1 cellular context compared by ENCODE assay signal in the genomic region with DNA sequence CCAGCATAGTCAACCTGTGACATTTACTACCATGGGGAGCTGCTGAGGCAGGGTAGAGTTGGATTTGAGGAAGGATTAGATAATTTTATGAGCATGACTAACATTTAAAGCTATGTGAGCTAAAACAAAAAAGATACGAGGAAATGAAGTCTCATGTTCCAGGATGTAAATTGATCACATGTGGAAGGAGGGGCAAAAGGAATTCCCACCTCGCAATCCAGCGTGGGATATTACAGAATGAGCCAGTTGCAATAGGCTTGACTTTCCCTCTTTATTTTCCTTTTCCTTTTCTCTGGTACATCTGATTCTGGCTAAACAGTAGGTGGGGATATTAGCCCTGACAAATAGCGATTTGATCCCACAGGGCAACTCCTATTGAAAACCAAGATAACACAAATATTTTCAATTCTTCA.
A peak's percentile ranks its signal among the peaks of the same experiment; 100 is the strongest.
TF ChIP-seq lines count a peak whose summit lies in the region.

No MANE protein-coding gene starts in this region.

TF ChIP-seq in IMR-90, 13 proteins besides CTCF, POLR2A, EP300 and RAD21 (continued from another document):
- TF ChIP-seq MAFK (IDR thresholded peaks at IDR 0.05; ENCODE audit: low read depth, low read length): no peak
- TF ChIP-seq MAZ (IDR thresholded peaks at IDR 0.05; ENCODE audit: borderline replicate concordance, low read depth, low read length): no peak
- no peak for TF ChIP-seq FOS (IDR thresholded peaks at IDR 0.05; ENCODE audit: low read depth, low read length)
- TF ChIP-seq BHLHE40 (IDR thresholded peaks at IDR 0.05; ENCODE audit: low read depth, low read length): no peak; the same call in 1 of the 2 replicates
- TF ChIP-seq SMC3 (IDR thresholded peaks at IDR 0.05; ENCODE audit: low read depth, low read length): peak; percentile 30
- TF ChIP-seq RCOR1 (IDR thresholded peaks at IDR 0.05; ENCODE audit: insufficient replicate concordance, low read length): no peak
- no peak for TF ChIP-seq MXI1 (IDR thresholded peaks at IDR 0.05; ENCODE audit: borderline replicate concordance, low read depth, low read length)
- TF ChIP-seq NFE2L2 (IDR thresholded peaks at IDR 0.05; ENCODE audit: low read depth, low read length): no peak
- TF ChIP-seq, protein P1, sequence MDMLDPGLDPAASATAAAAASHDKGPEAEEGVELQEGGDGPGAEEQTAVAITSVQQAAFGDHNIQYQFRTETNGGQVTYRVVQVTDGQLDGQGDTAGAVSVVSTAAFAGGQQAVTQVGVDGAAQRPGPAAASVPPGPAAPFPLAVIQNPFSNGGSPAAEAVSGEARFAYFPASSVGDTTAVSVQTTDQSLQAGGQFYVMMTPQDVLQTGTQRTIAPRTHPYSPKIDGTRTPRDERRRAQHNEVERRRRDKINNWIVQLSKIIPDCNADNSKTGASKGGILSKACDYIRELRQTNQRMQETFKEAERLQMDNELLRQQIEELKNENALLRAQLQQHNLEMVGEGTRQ (IDR thresholded peaks at IDR 0.05; ENCODE audit: low read depth, low read length): peak; percentile 70
- no peak for TF ChIP-seq CHD1 (IDR thresholded peaks at IDR 0.05; ENCODE audit: low read depth, low read length)
- TF ChIP-seq, protein P2, sequence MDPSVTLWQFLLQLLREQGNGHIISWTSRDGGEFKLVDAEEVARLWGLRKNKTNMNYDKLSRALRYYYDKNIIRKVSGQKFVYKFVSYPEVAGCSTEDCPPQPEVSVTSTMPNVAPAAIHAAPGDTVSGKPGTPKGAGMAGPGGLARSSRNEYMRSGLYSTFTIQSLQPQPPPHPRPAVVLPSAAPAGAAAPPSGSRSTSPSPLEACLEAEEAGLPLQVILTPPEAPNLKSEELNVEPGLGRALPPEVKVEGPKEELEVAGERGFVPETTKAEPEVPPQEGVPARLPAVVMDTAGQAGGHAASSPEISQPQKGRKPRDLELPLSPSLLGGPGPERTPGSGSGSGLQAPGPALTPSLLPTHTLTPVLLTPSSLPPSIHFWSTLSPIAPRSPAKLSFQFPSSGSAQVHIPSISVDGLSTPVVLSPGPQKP (IDR thresholded peaks at IDR 0.05; ENCODE audit: borderline replicate concordance, low read depth, low read length): no peak
